In genomic region chr5:150413176-150413901, GRCh38 we compare ENCODE assay signal across 10 cellular contexts. TPM values are rescaled to one million over a fixed set of nuclear protein-coding genes. Genes with fewer than 3 reads are reported as not detected.
DNase-seq lines count a peak whose midpoint lies in the region; TF ChIP-seq lines count a peak whose summit lies in the region.
"Had no signal": no experiment of that assay in that cellular context is flagged by ENCODE, and none has a peak within 500 bp of the region (broad histone marks: within the 10 kb centered on the region; RNA-seq: fewer than 3 reads in every experiment).

No MANE protein-coding gene starts in this region.

- no peaks in the 10 kb centered on the region for H3K9me2 ChIP-seq in OCI-LY1 (ENCODE audit: low read depth, low read length)

- H3K79me2 ChIP-seq in OCI-LY1 (ENCODE audit: insufficient read depth, low read length), result peaks cover 7% of the 10 kb centered on the region; the same call in 1 of the 2 replicates

- peaks cover 52% of the 10 kb centered on the region for H3K36me3 Mint-ChIP-seq in Calu3 (ENCODE audit: insufficient read depth, unreplicated experiment)
- H3K36me3 Mint-ChIP-seq: brain had no signal

- DNase-seq in Calu3, result no peak
- no peak for DNase-seq in prostate gland (ENCODE audit: low spot score)
- no peak for DNase-seq in amygdala (lab: John Stamatoyannopoulos, UW)
- no peak for DNase-seq in A172 (ENCODE audit: low spot score)
- no peak for DNase-seq in SW 1271 (lab: John Stamatoyannopoulos, UW)
- no peak for DNase-seq in SHP77 (lab: John Stamatoyannopoulos, UW)

- H3K4me2 ChIP-seq in OCI-LY1 (ENCODE audit: low read length), result peak overlapping the region; percentile 91

- H3K27ac ChIP-seq in OCI-LY1 (ENCODE audit: low read depth, low read length, poor library complexity, severe bottlenecking) (peak overlapping the region; percentile 98), esophagus (ENCODE audit: low read depth in 2 of 2, low read length in 1 of 2) (peak overlapping the region; percentile 71 to 85), prostate gland (peak overlapping the region; percentile 65 to 70)
- H3K27ac ChIP-seq: SJSA1 had no signal

- peak overlapping the region; percentile 98 for H3K27ac Mint-ChIP-seq in Calu3 (ENCODE audit: unreplicated experiment)

- CTCF ChIA-PET in Calu3 (lab: Charles Lee), result interaction anchor here (1.0 to 3.9 kb wide), 2 partner anchors 14 to 23 kb away, joined by 3 to 17 read pairs; no protein-coding TSS in a partner anchor

- peak overlapping the region; percentile 75 for H3K4me3 ChIP-seq in OCI-LY1 (ENCODE audit: low read depth, low read length, poor library complexity, severe bottlenecking)
- H3K4me3 ChIP-seq in esophagus (ENCODE audit: low read depth in 1 of 2, low read length in 2 of 2), result peak overlapping the region; percentile 52 to 53
- H3K4me3 ChIP-seq in prostate gland, result peak overlapping the region; percentile 29 to 34
- H3K4me3 ChIP-seq: SJSA1 had no signal

- peaks cover 17% of the 10 kb centered on the region for H3F3A ChIP-seq in OCI-LY1 (ENCODE audit: insufficient read depth, low read length)

- TF ChIP-seq CTCF in Calu3 (IDR thresholded peaks at IDR 0.05; ENCODE audit: unreplicated experiment) (no peak), OCI-LY1 (IDR thresholded peaks at IDR 0.05; ENCODE audit: low read length) (no peak), prostate gland (IDR thresholded peaks at IDR 0.05) (no peak)

- no peaks in the 10 kb centered on the region for H3K27me3 Mint-ChIP-seq in Calu3 (ENCODE audit: unreplicated experiment)
- H3K27me3 Mint-ChIP-seq: brain had no signal

- 58 to 61% methylated on average over 12 of the region's 12 CpGs for WGBS in esophagus, 2 donors
- 61% methylated on average over 12 of the region's 12 CpGs for WGBS in prostate gland

- H3K9ac ChIP-seq in OCI-LY1 (ENCODE audit: low read length), result peak overlapping the region; percentile 80

- H3K4me1 Mint-ChIP-seq in Calu3 (ENCODE audit: low read depth, unreplicated experiment), result peaks cover 40% of the 10 kb centered on the region

- peaks cover 56% of the 10 kb centered on the region for H3K4me1 ChIP-seq in OCI-LY1 (ENCODE audit: insufficient read depth, low read length, severe bottlenecking)
- H3K4me1 ChIP-seq in esophagus (ENCODE audit: control insufficient read depth in 2 of 2, insufficient read depth in 2 of 2, low read length in 1 of 2), result peaks cover under 1 to 6% of the 10 kb centered on the region in 2 donors
- H3K4me1 ChIP-seq in prostate gland (replicated peaks), result peaks cover 2% of the 10 kb centered on the region

- no peaks in the 10 kb centered on the region for H3K9me3 Mint-ChIP-seq in Calu3 (ENCODE audit: low read depth, unreplicated experiment)
- H3K9me3 Mint-ChIP-seq: brain had no signal

- no peak for TF ChIP-seq POLR2A in prostate gland (IDR thresholded peaks at IDR 0.05)

- no peaks in the 10 kb centered on the region for H3K27me3 ChIP-seq in OCI-LY1 (ENCODE audit: insufficient read depth, low read length)
- no peaks in the 10 kb centered on the region for H3K27me3 ChIP-seq in esophagus (ENCODE audit: control insufficient read depth in 1 of 2, insufficient read depth in 2 of 2, low read length in 2 of 2)
- no peaks in the 10 kb centered on the region for H3K27me3 ChIP-seq in prostate gland (replicated peaks; ENCODE audit: insufficient read depth)
- H3K27me3 ChIP-seq: SJSA1 had no signal

- H3K36me3 ChIP-seq in OCI-LY1 (ENCODE audit: insufficient read depth, low read length) (peaks cover 11% of the 10 kb centered on the region; the same call in 1 of the 2 replicates), esophagus (ENCODE audit: control insufficient read depth in 2 of 2, insufficient read depth in 2 of 2, low read length in 1 of 2) (no peaks in the 10 kb centered on the region), prostate gland (no peaks in the 10 kb centered on the region)
- H3K36me3 ChIP-seq: SJSA1 had no signal

- no peak overlapping the region for H2AFZ ChIP-seq in OCI-LY1 (ENCODE audit: low read length)

- H4K20me1 ChIP-seq in OCI-LY1 (ENCODE audit: insufficient read depth, low read length), result no peaks in the 10 kb centered on the region

- intact Hi-C loops in Calu3 (cut with micrococcal nuclease; ENCODE audit: unreplicated experiment) (loop anchor here (2.0 kb wide), 1 partner anchor 23 kb away; no protein-coding TSS in a partner anchor), prostate gland (cut with DNase I) (no loop called here)

- TSS peak; percentile 61 for BruUV-seq in Calu3 (replicated peaks; lab: Mats Ljungman, UMichigan)

- H3K9me3 ChIP-seq in OCI-LY1 (ENCODE audit: low read length), result no peaks in the 10 kb centered on the region
- no peaks in the 10 kb centered on the region for H3K9me3 ChIP-seq in esophagus (ENCODE audit: control insufficient read depth in 2 of 2, insufficient read depth in 1 of 2, low read depth in 1 of 2, low read length in 1 of 2)
- H3K9me3 ChIP-seq in prostate gland, result no peaks in the 10 kb centered on the region
- H3K9me3 ChIP-seq: SJSA1 had no signal

- peak overlapping the region; percentile 95 for H3K4me3 Mint-ChIP-seq in Calu3 (ENCODE audit: low read depth, unreplicated experiment)

RNA-seq across cellular contexts. Expression of gene CD74, which starts 0.6 kb away (rescaled TPM):
- total RNA-seq in Calu3 (2022) (773 and 1,091 TPM in 2 replicates), prostate gland (100 to 1,000 TPM; 425 to 612 TPM)
- polyA plus RNA-seq in esophagus, result 100 to 1,000 TPM; 111 to 256 TPM
- 1.1 TPM in 1 of 2 replicates, not detected in the other for total RNA-seq in A172 (2014; rRNA removed; shearing (Covaris generic))
- total RNA-seq: SJSA1 had no signal

RNA-seq across cellular contexts. Expression of gene RPS14, which starts 36.2 kb away (rescaled TPM):
- total RNA-seq in Calu3 (2022) (2,194 and 2,330 TPM in 2 replicates), prostate gland (1,000 to 10,000 TPM; 1,708 to 3,672 TPM)
- polyA plus RNA-seq in esophagus, result 1,000 to 10,000 TPM; 2,283 to 4,187 TPM
- 2,916 and 3,804 TPM in 2 replicates for total RNA-seq in A172 (2014; rRNA removed; shearing (Covaris generic))

RNA-seq across cellular contexts. Expression of gene TCOF1, which starts 55.8 kb away (rescaled TPM):
- total RNA-seq in Calu3 (2022) (96.1 and 106 TPM in 2 replicates), prostate gland (10 to 100 TPM; 28.9 to 58.3 TPM)
- polyA plus RNA-seq in esophagus, result 10 to 100 TPM; 13.0 to 13.5 TPM
- 56.5 and 58.3 TPM in 2 replicates for total RNA-seq in A172 (2014; rRNA removed; shearing (Covaris generic))

Comparison
In these comparisons a context has a peak if more than half of its experiments do, and no peak if none do; other contexts are left out.
1. RNA of gene CD74, which starts 0.6 kb away (total RNA-seq): 773 to 1,091 TPM in Calu3 and 425 to 612 TPM in prostate gland; 1.1 TPM in A172; every median in the first group is over 100 times any median in the second.
2. Peak in every context shown above with its lines, with median percentiles within 50 percentile points of each other: H3K27ac ChIP-seq and H3K4me3 ChIP-seq.